Comparison of ENCODE assay signal across 8 cellular contexts in the genomic region with DNA sequence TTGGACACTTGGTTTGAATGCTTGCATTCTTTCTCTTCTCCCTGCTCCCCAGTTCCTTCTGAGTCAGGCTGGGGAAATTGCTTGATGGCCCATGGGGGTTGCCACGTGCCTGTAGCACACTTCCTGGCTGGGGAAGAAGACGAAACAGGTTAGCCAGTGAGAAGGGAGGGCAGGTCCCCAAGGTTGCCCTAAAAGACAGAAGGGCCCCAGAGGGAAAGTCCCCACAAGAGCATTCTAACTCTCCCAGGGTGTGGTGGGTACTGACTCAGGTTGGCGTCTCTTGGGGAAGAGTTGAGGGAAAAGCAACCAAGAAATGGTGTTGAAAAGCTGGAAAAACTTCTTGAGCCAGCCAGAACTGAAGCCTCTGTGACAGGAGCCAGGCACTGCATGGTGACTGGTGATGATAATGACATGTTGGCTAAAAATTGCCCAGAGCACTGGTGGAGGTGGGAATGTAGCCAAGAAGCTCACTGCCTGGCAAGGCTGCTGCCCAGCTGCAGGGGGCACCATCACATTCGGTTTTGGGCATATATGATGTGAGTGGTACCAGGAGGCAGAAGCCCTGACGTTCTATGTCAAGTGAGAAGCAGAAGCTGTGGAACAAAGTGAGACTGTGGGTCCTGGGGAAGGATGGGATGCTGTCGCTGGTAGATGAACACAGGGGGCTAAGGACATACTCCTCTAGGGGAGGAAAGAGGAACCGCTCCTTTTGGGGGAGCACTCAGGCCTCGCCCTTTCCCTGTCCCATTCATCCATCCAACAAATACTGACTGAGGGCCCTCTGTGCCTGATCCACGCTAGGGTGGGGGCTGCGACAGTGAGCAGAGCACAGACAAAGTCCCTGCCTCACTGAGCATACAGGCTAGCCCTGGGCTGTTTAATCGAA. TPM values are rescaled to one million over a fixed set of nuclear protein-coding genes. Genes with fewer than 3 reads are reported as not detected.
DNase-seq lines count a peak whose midpoint lies in the region; ATAC-seq and TF ChIP-seq lines count a peak whose summit lies in the region.

No MANE protein-coding gene starts in this region.

- H2BK20ac ChIP-seq in IMR-90 (ENCODE audit: low read depth, low read length) = no peak overlapping the region

- no peak overlapping the region for H3K23ac ChIP-seq in IMR-90 (ENCODE audit: low read depth, low read length)

- H3K9me3 ChIP-seq in IMR-90 (ENCODE audit: control insufficient read depth, insufficient read depth, low read length) = no peaks in the 10 kb centered on the region
- H3K9me3 ChIP-seq in cardiac muscle cell (ENCODE audit: low read depth) = no peaks in the 10 kb centered on the region
- H3K9me3 ChIP-seq in transverse colon = no peaks in the 10 kb centered on the region

- H3K14ac ChIP-seq in IMR-90 (replicated peaks; ENCODE audit: low read depth, low read length) = no peak overlapping the region

- no peak for TF ChIP-seq RAD21 in IMR-90 (IDR thresholded peaks at IDR 0.05; ENCODE audit: low read length)

- H4K91ac ChIP-seq in IMR-90 (ENCODE audit: insufficient read depth, low read depth, low read length) = no peak overlapping the region

- DNase-seq in AG09309 (ENCODE audit: low read depth) (no peak), IMR-90 (no peak), cardiac muscle cell (ENCODE audit: low read depth in 1 of 2, low spot score in 1 of 2) (no peak), mesenteric fat pad (ENCODE audit: low spot score) (no peak), transverse colon (no peak)
- peak; percentile 77 for DNase-seq in activated CD4-positive, alpha-beta memory T cell treated with anti-CD3 and anti-CD28 coated beads for 36 hours

- no peak overlapping the region for H4K5ac ChIP-seq in IMR-90 (ENCODE audit: low read depth, low read length)

- H3K4me1 ChIP-seq in IMR-90 (ENCODE audit: control insufficient read depth, insufficient read depth, low read length) = no peaks in the 10 kb centered on the region; the same call in 1 of the 2 replicates
- no peaks in the 10 kb centered on the region for H3K4me1 ChIP-seq in cardiac muscle cell (ENCODE audit: low read depth)
- H3K4me1 ChIP-seq in transverse colon = no peaks in the 10 kb centered on the region

- H3K27ac ChIP-seq in IMR-90 (ENCODE audit: insufficient read depth, low read length) (no peak overlapping the region), cardiac muscle cell (no peak overlapping the region), transverse colon (no peak overlapping the region)

- peaks cover 46% of the 10 kb centered on the region for H3K4me1 Mint-ChIP-seq in activated CD4-positive, alpha-beta memory T cell treated with anti-CD3 and anti-CD28 coated beads for 36 hours (ENCODE audit: low read depth)
- H3K4me1 Mint-ChIP-seq in stimulated activated memory B cell treated with anti-CD40 and anti-IgM and Interleukin-4, amounts not matched to agents 10 μg/mL and 1 μg/mL and 100 μg/mL, for 72 hours = peaks cover 82% of the 10 kb centered on the region

- H2BK15ac ChIP-seq in IMR-90 (ENCODE audit: low read depth, low read length) = no peak overlapping the region

- no peak for TF ChIP-seq EP300 in transverse colon (IDR thresholded peaks at IDR 0.05; ENCODE audit: low read depth)

- no peak overlapping the region for H3K4ac ChIP-seq in IMR-90 (ENCODE audit: low read depth, low read length)

- TF ChIP-seq POLR2A in IMR-90 (IDR thresholded peaks at IDR 0.05; ENCODE audit: low read depth, low read length) (no peak), transverse colon (IDR thresholded peaks at IDR 0.05) (no peak)

- H3K79me1 ChIP-seq in IMR-90 (ENCODE audit: low read depth in 1 of 2, low read length in 2 of 2) = peaks cover 3 to 15% of the 10 kb centered on the region in 2 experiments

- POLR2A ChIA-PET in IMR-90 (lab: Charles Lee; ENCODE audit: unreplicated experiment) = no interaction called here
- POLR2A ChIA-PET in activated CD4-positive, alpha-beta memory T cell treated with anti-CD3 and anti-CD28 coated beads for 36 hours (lab: Charles Lee) = interaction anchor here (0.8 to 1.4 kb wide), 5 partner anchors 9 to 55 kb away, joined by 3 to 4 read pairs (median 3); a partner anchor contains a TSS

- no peak overlapping the region for H3K4me3 Mint-ChIP-seq in activated CD4-positive, alpha-beta memory T cell treated with anti-CD3 and anti-CD28 coated beads for 36 hours
- H3K4me3 Mint-ChIP-seq in stimulated activated memory B cell treated with anti-CD40 and anti-IgM and Interleukin-4, amounts not matched to agents 10 μg/mL and 1 μg/mL and 100 μg/mL, for 72 hours = peak overlapping the region; percentile 38

- H2BK120ac ChIP-seq in IMR-90 (ENCODE audit: low read depth, low read length) = no peak overlapping the region

- H3K9me3 Mint-ChIP-seq in activated CD4-positive, alpha-beta memory T cell treated with anti-CD3 and anti-CD28 coated beads for 36 hours = no peaks in the 10 kb centered on the region
- peaks cover 6% of the 10 kb centered on the region for H3K9me3 Mint-ChIP-seq in stimulated activated memory B cell treated with anti-CD40 and anti-IgM and Interleukin-4, amounts not matched to agents 10 μg/mL and 1 μg/mL and 100 μg/mL, for 72 hours

- in situ Hi-C loops in IMR-90 (cut with MboI; ENCODE audit: low sequenced_read_pairs) = no loop called here
- in situ Hi-C loops in transverse colon (cut with MboI; ENCODE audit: low pct_ligation_motif_present in 1 of 4, low pct_unique_long_range_greater_than_20kb in 1 of 4, low sequenced_read_pairs in 3 of 4) = no loop called here

- H3K36me3 Mint-ChIP-seq in activated CD4-positive, alpha-beta memory T cell treated with anti-CD3 and anti-CD28 coated beads for 36 hours = peaks cover 3% of the 10 kb centered on the region
- peaks cover 12% of the 10 kb centered on the region for H3K36me3 Mint-ChIP-seq in stimulated activated memory B cell treated with anti-CD40 and anti-IgM and Interleukin-4, amounts not matched to agents 10 μg/mL and 1 μg/mL and 100 μg/mL, for 72 hours

- no peaks in the 10 kb centered on the region; the same call in 1 of the 2 replicates for H3K9me1 ChIP-seq in IMR-90 (ENCODE audit: insufficient read depth, low read length)

- CTCF ChIA-PET in IMR-90 (lab: Yijun Ruan, JAX) = no interaction called here
- CTCF ChIA-PET in activated CD4-positive, alpha-beta memory T cell treated with anti-CD3 and anti-CD28 coated beads for 36 hours (lab: Charles Lee) = interaction anchor here (0.7 to 6.7 kb wide), 13 partner anchors 8 to 152 kb away, joined by 3 to 66 read pairs (median 7); a partner anchor contains a TSS

- no peak overlapping the region for H3K18ac ChIP-seq in IMR-90 (ENCODE audit: low read depth, low read length)

- H3K4me2 ChIP-seq in IMR-90 (ENCODE audit: low read depth, low read length) = no peak overlapping the region

- H2AFZ ChIP-seq in IMR-90 (replicated peaks; ENCODE audit: low read length, poor library complexity) = no peak overlapping the region

- H3K56ac ChIP-seq in IMR-90 (ENCODE audit: extremely low read depth, insufficient read depth, low read length) = no peak overlapping the region

- no peak overlapping the region for H3K9ac ChIP-seq in IMR-90 (ENCODE audit: low read depth, low read length)

- intact Hi-C loops in IMR-90 (cut with micrococcal nuclease) (no loop called here), transverse colon (cut with DNase I; ENCODE audit: low total_unique reads) (no loop called here)
- intact Hi-C loops in activated CD4-positive, alpha-beta memory T cell treated with anti-CD3 and anti-CD28 coated beads for 36 hours (cut with micrococcal nuclease) = loop anchor here (1.0 to 10.0 kb wide), 3 partner anchors 10 to 225 kb away; a partner anchor contains a TSS

- peak overlapping the region; percentile 70 for H3K27ac Mint-ChIP-seq in activated CD4-positive, alpha-beta memory T cell treated with anti-CD3 and anti-CD28 coated beads for 36 hours
- H3K27ac Mint-ChIP-seq in stimulated activated memory B cell treated with anti-CD40 and anti-IgM and Interleukin-4, amounts not matched to agents 10 μg/mL and 1 μg/mL and 100 μg/mL, for 72 hours = peak overlapping the region; percentile 84

- TF ChIP-seq CTCF in AG09309 (IDR thresholded peaks at IDR 0.05; ENCODE audit: control insufficient read depth, insufficient read depth, low read depth, low read length, missing control alignments) (peak; percentile 17), IMR-90 (conservative IDR thresholded peaks at IDR 0.05; ENCODE audit: low read depth, low read length) (peak; percentile 17; the same call in 1 of the 2 replicates), cardiac muscle cell (IDR thresholded peaks at IDR 0.05; ENCODE audit: low read depth, low read length) (peak; percentile 5), transverse colon (IDR thresholded peaks at IDR 0.05) (no peak)

- H3K4me3 ChIP-seq in AG09309 (ENCODE audit: control insufficient read depth, low read depth, low read length) (no peak overlapping the region), IMR-90 (ENCODE audit: insufficient read depth, low read depth, low read length) (no peak overlapping the region), cardiac muscle cell (no peak overlapping the region), transverse colon (no peak overlapping the region)

- H2AK9ac ChIP-seq in IMR-90 (replicated peaks; ENCODE audit: low read depth, low read length, poor library complexity) = no peak overlapping the region

- H4K20me1 ChIP-seq in IMR-90 (ENCODE audit: insufficient read depth, low read length) = no peaks in the 10 kb centered on the region

- no CpG with 5 or more reads among the region's 11 CpGs for WGBS in IMR-90 (ENCODE audit: extremely low coverage in 2 of 2, insufficient read length in 1 of 2), 2 experiments
- 70 to 72% methylated on average over 5 to 11 of the region's 11 CpGs for WGBS in transverse colon (ENCODE audit: low coverage in 1 of 2), 2 donors

- H3K36me3 ChIP-seq in IMR-90 (ENCODE audit: control insufficient read depth, insufficient read depth, low read length) (no peaks in the 10 kb centered on the region), cardiac muscle cell (no peaks in the 10 kb centered on the region), transverse colon (no peaks in the 10 kb centered on the region)

- H4K8ac ChIP-seq in IMR-90 (ENCODE audit: low read depth in 2 of 2, low read length in 2 of 2) = no peak overlapping the region

- BruUV-seq in IMR-90 (replicated peaks; lab: Mats Ljungman, UMichigan) = no TSS peak

- ATAC-seq in GM18868 (IDR thresholded peaks at IDR 0.05; ENCODE audit: unreplicated experiment) (peak; percentile 75), IMR-90 (ENCODE audit: low read depth) (peak; percentile 35; the same call in 1 of the 2 replicates)
- ATAC-seq in stimulated activated memory B cell treated with anti-CD40 and anti-IgM and Interleukin-4, amounts not matched to agents 10 μg/mL and 1 μg/mL and 100 μg/mL, for 72 hours = peak; percentile 92

- no peaks in the 10 kb centered on the region for H3K27me3 Mint-ChIP-seq in activated CD4-positive, alpha-beta memory T cell treated with anti-CD3 and anti-CD28 coated beads for 36 hours
- no peaks in the 10 kb centered on the region for H3K27me3 Mint-ChIP-seq in stimulated activated memory B cell treated with anti-CD40 and anti-IgM and Interleukin-4, amounts not matched to agents 10 μg/mL and 1 μg/mL and 100 μg/mL, for 72 hours

- no peak overlapping the region for H2BK5ac ChIP-seq in IMR-90 (ENCODE audit: low read depth, low read length, poor library complexity, severe bottlenecking)

- no peaks in the 10 kb centered on the region for H3K27me3 ChIP-seq in IMR-90 (ENCODE audit: control insufficient read depth, insufficient read depth, low read length)
- H3K27me3 ChIP-seq in cardiac muscle cell = no peaks in the 10 kb centered on the region
- no peaks in the 10 kb centered on the region for H3K27me3 ChIP-seq in transverse colon

- dilution Hi-C loops in IMR-90 (cut with HindIII; ENCODE audit: low sequenced_read_pairs, unreplicated experiment) = no loop called here

- no peak overlapping the region for H2AK5ac ChIP-seq in IMR-90 (ENCODE audit: low read depth, low read length)

RNA-seq across cellular contexts. Expression of a gene that starts 8.1 kb away (rescaled TPM):
- 25.6 and 27.2 TPM in 2 replicates for total RNA-seq in IMR-90 (2012; rRNA removed)
- 55.6 and 64.0 TPM in 2 replicates for polyA plus RNA-seq in IMR-90 (2012; rRNA removed)
- 37.7 and 48.7 TPM in 2 replicates for polyA plus RNA-seq in IMR-90 (2012; cell fraction: cytosol; rRNA removed)
- polyA plus RNA-seq in IMR-90 (2012; cell fraction: nucleus; rRNA removed; ENCODE audit: low replicate concordance) = 158 and 347 TPM in 2 replicates
- 10 to 100 TPM; 39.5 to 40.6 TPM for total RNA-seq in activated CD4-positive, alpha-beta memory T cell treated with anti-CD3 and anti-CD28 coated beads for 36 hours
- 39.6 and 43.5 TPM in 2 replicates for total RNA-seq in cardiac muscle cell
- 43.7 and 45.2 TPM in 2 replicates for polyA plus RNA-seq in cardiac muscle cell
- 17.0 TPM for total RNA-seq in mesenteric fat pad
- total RNA-seq in transverse colon = 100 to 1,000 TPM in 1 of 4 donors, 10 to 100 TPM in 3; 47.3 to 227 (median 53.0) TPM

RNA-seq across cellular contexts. Expression of a gene that starts 16.6 kb away (rescaled TPM):
- 0.56 and 0.72 TPM in 2 replicates for total RNA-seq in IMR-90 (2012; rRNA removed)
- 2.7 and 3.3 TPM in 2 replicates for polyA plus RNA-seq in IMR-90 (2012; rRNA removed)
- 0.45 and 1.3 TPM in 2 replicates for polyA plus RNA-seq in IMR-90 (2012; cell fraction: cytosol; rRNA removed)
- 7.9 and 21.3 TPM in 2 replicates for polyA plus RNA-seq in IMR-90 (2012; cell fraction: nucleus; rRNA removed; ENCODE audit: low replicate concordance)
- total RNA-seq in activated CD4-positive, alpha-beta memory T cell treated with anti-CD3 and anti-CD28 coated beads for 36 hours = 1 to 10 TPM; 3.7 to 4.5 TPM
- 0.35 and 1.7 TPM in 2 replicates for total RNA-seq in cardiac muscle cell
- polyA plus RNA-seq in cardiac muscle cell = 0.65 TPM in 1 of 2 replicates, not detected in the other
- total RNA-seq in mesenteric fat pad = 0.77 TPM
- total RNA-seq in transverse colon = 10 to 100 TPM in 1 of 4 donors, 1 to 10 TPM in 2, not detected in 1; 1.4 to 96.5 (median 2.2) TPM

RNA-seq across cellular contexts. Expression of a gene that starts 20.0 kb away (rescaled TPM):
- total RNA-seq in IMR-90 (2012; rRNA removed) = 13.1 and 15.8 TPM in 2 replicates
- 34.7 and 38.6 TPM in 2 replicates for polyA plus RNA-seq in IMR-90 (2012; rRNA removed)
- 41.5 and 62.4 TPM in 2 replicates for polyA plus RNA-seq in IMR-90 (2012; cell fraction: cytosol; rRNA removed)
- polyA plus RNA-seq in IMR-90 (2012; cell fraction: nucleus; rRNA removed; ENCODE audit: low replicate concordance) = 109 and 123 TPM in 2 replicates
- 10 to 100 TPM; 14.7 to 14.9 TPM for total RNA-seq in activated CD4-positive, alpha-beta memory T cell treated with anti-CD3 and anti-CD28 coated beads for 36 hours
- 43.2 and 54.3 TPM in 2 replicates for total RNA-seq in cardiac muscle cell
- 53.5 and 58.1 TPM in 2 replicates for polyA plus RNA-seq in cardiac muscle cell
- 19.0 TPM for total RNA-seq in mesenteric fat pad
- 100 to 1,000 TPM in 1 of 4 donors, 10 to 100 TPM in 3; 84.2 to 106 (median 94.6) TPM for total RNA-seq in transverse colon

RNA-seq across cellular contexts. Expression of a gene that starts 20.1 kb away (rescaled TPM):
- total RNA-seq in IMR-90 (2012; rRNA removed) (22.5 and 25.8 TPM in 2 replicates), cardiac muscle cell (13.5 and 15.7 TPM in 2 replicates), mesenteric fat pad (23.4 TPM), transverse colon (10 to 100 TPM; 18.8 to 20.9 (median 19.3) TPM)
- polyA plus RNA-seq in IMR-90 (2012; rRNA removed) (11.7 and 11.8 TPM in 2 replicates), cardiac muscle cell (2.7 and 4.3 TPM in 2 replicates)
- 6.1 and 6.8 TPM in 2 replicates for polyA plus RNA-seq in IMR-90 (2012; cell fraction: cytosol; rRNA removed)
- 15.1 and 18.3 TPM in 2 replicates for polyA plus RNA-seq in IMR-90 (2012; cell fraction: nucleus; rRNA removed; ENCODE audit: low replicate concordance)
- total RNA-seq in activated CD4-positive, alpha-beta memory T cell treated with anti-CD3 and anti-CD28 coated beads for 36 hours = 10 to 100 TPM; 30.7 to 30.9 TPM

RNA-seq across cellular contexts. Expression of a gene that starts 28.2 kb away (rescaled TPM):
- total RNA-seq in IMR-90 (2012; rRNA removed) = under 0.01 TPM in 2 replicates
- polyA plus RNA-seq in IMR-90 (2012; rRNA removed) = 0.19 TPM in 2 replicates
- 0.06 and 0.14 TPM in 2 replicates for polyA plus RNA-seq in IMR-90 (2012; cell fraction: cytosol; rRNA removed)
- 0.26 and 0.33 TPM in 2 replicates for polyA plus RNA-seq in IMR-90 (2012; cell fraction: nucleus; rRNA removed; ENCODE audit: low replicate concordance)
- total RNA-seq in activated CD4-positive, alpha-beta memory T cell treated with anti-CD3 and anti-CD28 coated beads for 36 hours = 10 to 100 TPM; 22.6 to 25.8 TPM
- total RNA-seq in cardiac muscle cell = not detected in 2 replicates
- not detected in 2 replicates for polyA plus RNA-seq in cardiac muscle cell
- total RNA-seq in mesenteric fat pad = 19.1 TPM
- total RNA-seq in transverse colon = 100 to 1,000 TPM in 1 of 4 donors, 10 to 100 TPM in 2, 1 to 10 TPM in 1; 6.7 to 168 (median 23.6) TPM

Comparison
In these comparisons a context has a peak if more than half of its experiments do, and no peak if none do; other contexts are left out.
1. CTCF ChIP-seq: peak in AG09309 (single experiment), IMR-90 (single experiment) and cardiac muscle cell (single experiment); none in transverse colon (0 of 5).
2. ATAC-seq: peak in every context shown above with its lines; median percentile 92 in stimulated activated memory B cell treated with anti-CD40 and anti-IgM and Interleukin-4, amounts not matched to agents 10 μg/mL and 1 μg/mL and 100 μg/mL, for 72 hours; 75 in GM18868; 35 in IMR-90.